In genomic region chr1:112594208-112594876, GRCh38 we compare ENCODE assay signal across 1 cellular context.
TF ChIP-seq lines count a peak whose summit lies in the region.

No MANE protein-coding gene starts in this region.

TF ChIP-seq in WTC11, 78 proteins besides CTCF, POLR2A, EP300 and RAD21 (continued from another document):
- TF ChIP-seq, protein P1, sequence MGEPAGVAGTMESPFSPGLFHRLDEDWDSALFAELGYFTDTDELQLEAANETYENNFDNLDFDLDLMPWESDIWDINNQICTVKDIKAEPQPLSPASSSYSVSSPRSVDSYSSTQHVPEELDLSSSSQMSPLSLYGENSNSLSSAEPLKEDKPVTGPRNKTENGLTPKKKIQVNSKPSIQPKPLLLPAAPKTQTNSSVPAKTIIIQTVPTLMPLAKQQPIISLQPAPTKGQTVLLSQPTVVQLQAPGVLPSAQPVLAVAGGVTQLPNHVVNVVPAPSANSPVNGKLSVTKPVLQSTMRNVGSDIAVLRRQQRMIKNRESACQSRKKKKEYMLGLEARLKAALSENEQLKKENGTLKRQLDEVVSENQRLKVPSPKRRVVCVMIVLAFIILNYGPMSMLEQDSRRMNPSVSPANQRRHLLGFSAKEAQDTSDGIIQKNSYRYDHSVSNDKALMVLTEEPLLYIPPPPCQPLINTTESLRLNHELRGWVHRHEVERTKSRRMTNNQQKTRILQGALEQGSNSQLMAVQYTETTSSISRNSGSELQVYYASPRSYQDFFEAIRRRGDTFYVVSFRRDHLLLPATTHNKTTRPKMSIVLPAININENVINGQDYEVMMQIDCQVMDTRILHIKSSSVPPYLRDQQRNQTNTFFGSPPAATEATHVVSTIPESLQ (CRISPR knock-in tag; IDR thresholded peaks at IDR 0.05) = no peak
- TF ChIP-seq HMGA2 (CRISPR knock-in tag; IDR thresholded peaks at IDR 0.05) (no peak), NFATC4 (CRISPR knock-in tag; IDR thresholded peaks at IDR 0.05) (no peak), FOXK1 (CRISPR knock-in tag; IDR thresholded peaks at IDR 0.05) (no peak), NR1H2 (CRISPR knock-in tag; IDR thresholded peaks at IDR 0.05) (no peak), AFF4 (CRISPR knock-in tag; IDR thresholded peaks at IDR 0.05; ENCODE audit: borderline replicate concordance) (no peak), GRHL2 (CRISPR knock-in tag; IDR thresholded peaks at IDR 0.05; ENCODE audit: insufficient replicate concordance, severe bottlenecking) (no peak), KAT7 (CRISPR knock-in tag; IDR thresholded peaks at IDR 0.05; ENCODE audit: borderline replicate concordance) (no peak)
